ENCODE assay signal across 10 cellular contexts in the genomic region with DNA sequence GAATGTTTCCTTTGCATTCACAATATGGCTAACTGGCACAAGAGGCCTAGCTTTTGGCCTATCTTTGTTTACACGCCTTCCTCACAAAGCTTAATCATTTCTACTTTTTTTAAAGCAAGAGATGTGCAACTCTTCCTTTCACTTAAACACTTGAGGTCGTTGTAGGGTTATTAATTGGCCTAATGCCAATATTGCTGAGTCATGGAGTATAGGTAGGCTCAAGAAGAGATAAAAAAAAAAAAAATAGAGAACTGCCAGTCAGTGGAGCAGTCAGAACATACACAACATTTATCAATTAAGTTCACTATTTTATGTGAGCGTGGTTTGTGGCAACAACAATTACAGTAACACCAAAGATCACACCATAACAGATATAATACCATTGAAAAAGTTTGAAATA. TPM values are rescaled to one million over a fixed set of nuclear protein-coding genes. Genes with fewer than 3 reads are reported as not detected.
DNase-seq lines count a peak whose midpoint lies in the region; ATAC-seq, FAIRE-seq and TF ChIP-seq lines count a peak whose summit lies in the region.
"Had no signal": no experiment of that assay in that cellular context is flagged by ENCODE, and none has a peak within 500 bp of the region (broad histone marks: within the 10 kb centered on the region; RNA-seq: fewer than 3 reads in every experiment).

No MANE protein-coding gene starts in this region.

- H3K79me2 ChIP-seq in GM12878 (ENCODE audit: control insufficient read depth, insufficient read depth, low read length): peaks cover 56% of the 10 kb centered on the region

- peak overlapping the region; percentile 57 to 62 for H3K27ac Mint-ChIP-seq in natural killer cell

- 82% methylated on average over 3 of the region's 3 CpGs for WGBS in GM12878 (ENCODE audit: insufficient coverage, insufficient replicate concordance, low lambda C conversion rate, missing lambda C conversion rate)
- 55 to 60% (median 58%) methylated on average over 3 of the region's 3 CpGs for WGBS in spleen, 5 donors

- POLR2A ChIA-PET in GM12878 (lab: Charles Lee): no interaction called here

- H3K36me3 Mint-ChIP-seq in natural killer cell: no peaks in the 10 kb centered on the region

- TF ChIP-seq RAD21 in GM12878 (IDR thresholded peaks at IDR 0.05; ENCODE audit: insufficient read depth, low read depth, low read length): 0 out of 2 replicates have a peak, but pooled peaks have one; percentile 11

- no peaks in the 10 kb centered on the region for H3K27me3 Mint-ChIP-seq in natural killer cell (ENCODE audit: low read depth in 2 of 2)

- H3K4me1 Mint-ChIP-seq in natural killer cell: peaks cover 38 to 50% of the 10 kb centered on the region in 2 donors

- no peaks in the 10 kb centered on the region for H4K20me1 ChIP-seq in GM12878 (ENCODE audit: control insufficient read depth, insufficient read depth)

- ATAC-seq in GM12878 (peak; percentile 11; the same call in 2 of the 3 replicates), natural killer cell (peak in 2 of 3 donors; percentile 21 to 29), HG02610 (IDR thresholded peaks at IDR 0.05; ENCODE audit: unreplicated experiment) (no peak), GM18498 (IDR thresholded peaks at IDR 0.05; ENCODE audit: unreplicated experiment) (no peak)

- no peak overlapping the region for H3K4me3 Mint-ChIP-seq in natural killer cell

- H3K36me3 ChIP-seq in GM12878 (ENCODE audit: control insufficient read depth in 2 of 2, insufficient read depth in 2 of 2, low read length in 1 of 2): peaks cover 2 to 11% of the 10 kb centered on the region in 2 experiments; a peak in 1 of 4 replicates
- peaks cover 0 to 56% (median 12%) of the 10 kb centered on the region in 6 donors for H3K36me3 ChIP-seq in spleen

- no peak overlapping the region for H3K4me3 ChIP-seq in GM12878
- no peak overlapping the region for H3K4me3 ChIP-seq in spleen
- H3K4me3 ChIP-seq: transverse colon had no signal

- DNase-seq in NCI-H2171 treated with DMSO at 0.1 percent for 48 hours (lab: John Stamatoyannopoulos, UW) (peak; percentile 18), NCI-H2171 (lab: John Stamatoyannopoulos, UW) (no peak), M059J (ENCODE audit: low read depth) (peak; percentile 65), GM12878 (ENCODE audit: low read depth, low spot score) (no peak), natural killer cell (no peak), spleen (no peak)
- DNase-seq: ACHN, transverse colon had no signal

- H3K9ac ChIP-seq in GM12878 (ENCODE audit: control insufficient read depth, insufficient read depth, low read length): no peak overlapping the region

- BruUV-seq in GM12878 (replicated peaks; lab: Mats Ljungman, UMichigan): no TSS peak

- H3K27me3 ChIP-seq in GM12878 (replicated peaks in 1 of 2; ENCODE audit: control insufficient read depth in 2 of 2, insufficient read depth in 2 of 2, low read length in 1 of 2) (no peaks in the 10 kb centered on the region), spleen (replicated peaks in 1 of 7) (no peaks in the 10 kb centered on the region)
- H3K27me3 ChIP-seq: transverse colon had no signal

- TF ChIP-seq EP300 in GM12878 (IDR thresholded peaks at IDR 0.05; ENCODE audit: borderline replicate concordance in 1 of 2, control insufficient read depth in 1 of 2, low read depth in 2 of 2, low read length in 2 of 2): no peak

- CTCF ChIA-PET in GM12878 (lab: Yijun Ruan, JAX): interaction anchor here (0.7 to 1.6 kb wide), 4 partner anchors 25 to 59 kb away, joined by 3 to 9 read pairs (median 4); a partner anchor contains a TSS

- FAIRE-seq in GM12878 (lab: Jason Lieb, UNC): no peak

- no peak overlapping the region for H3K4me2 ChIP-seq in GM12878 (ENCODE audit: control insufficient read depth, insufficient read depth)

- H3K9me3 Mint-ChIP-seq in natural killer cell: no peaks in the 10 kb centered on the region

- no peak overlapping the region for H3K27ac ChIP-seq in GM12878 (ENCODE audit: control insufficient read depth, insufficient read depth)
- H3K27ac ChIP-seq in spleen: peak overlapping the region in 3 of 8 donors; percentile 9 to 45 (median 34)
- H3K27ac ChIP-seq: transverse colon had no signal

- SMC1A ChIA-PET in GM12878 (lab: Charles Lee; ENCODE audit: uncharacterized antibody, unreplicated experiment): interaction anchor here (0.5 to 1.3 kb wide), 3 partner anchors 8 to 1786 kb away, joined by 3 read pairs; no protein-coding TSS in a partner anchor

- RAD21 ChIA-PET in GM12878 (lab: Charles Lee; ENCODE audit: unreplicated experiment): interaction anchor here (0.8 kb wide), 1 partner anchor 59 kb away, joined by 3 read pairs; no protein-coding TSS in a partner anchor

- H2AFZ ChIP-seq in GM12878 (ENCODE audit: control insufficient read depth, low read depth, low read length): no peak overlapping the region

- TF ChIP-seq POLR2A in GM12878 (IDR thresholded peaks at IDR 0.05; ENCODE audit: low read depth, low read length) (no peak), spleen (IDR thresholded peaks at IDR 0.05) (no peak)

- peaks cover 3% of the 10 kb centered on the region; the same call in 2 of the 3 replicates for H3K9me3 ChIP-seq in GM12878 (replicated peaks; ENCODE audit: control insufficient read depth, insufficient read depth, low read length)
- H3K9me3 ChIP-seq in spleen: no peaks in the 10 kb centered on the region
- H3K9me3 ChIP-seq: transverse colon had no signal

- peaks cover 4% of the 10 kb centered on the region for H3K4me1 ChIP-seq in GM12878 (ENCODE audit: control insufficient read depth, insufficient read depth, low read length)
- peaks cover 16 to 66% (median 46%) of the 10 kb centered on the region in 6 donors for H3K4me1 ChIP-seq in spleen

- intact Hi-C loops in GM12878 (cut with micrococcal nuclease; ENCODE audit: unreplicated experiment) (loop anchor here (10.0 kb wide), 1 partner anchor 190 kb away; a partner anchor contains a TSS), natural killer cell (cut with micrococcal nuclease) (no loop called here), spleen (cut with DNase I; ENCODE audit: low total_unique reads) (no loop called here)

- in situ Hi-C loops in GM12878 (cut with MboI): no loop called here

- TF ChIP-seq CTCF in GM12878 (IDR thresholded peaks at IDR 0.05 in 2 of 3, conservative IDR thresholded peaks at IDR 0.05 in 1 of 3; ENCODE audit: control insufficient read depth in 2 of 3, extremely low read depth in 1 of 3, insufficient read depth in 1 of 3, low read depth in 3 of 3, low read length in 3 of 3): no peak; a peak in 1 of 6 replicates
- no peak for TF ChIP-seq CTCF in natural killer cell (IDR thresholded peaks at IDR 0.05)
- TF ChIP-seq CTCF in spleen (IDR thresholded peaks at IDR 0.05 in 8 of 11, conservative IDR thresholded peaks at IDR 0.05 in 3 of 11): no peak

TF ChIP-seq in GM12878, 131 proteins besides CTCF, POLR2A, EP300 and RAD21 (continues in another document):
- TF ChIP-seq MXI1 (IDR thresholded peaks at IDR 0.05; ENCODE audit: low read depth, low read length): no peak

RNA-seq across cellular contexts. Expression of a gene that starts 5.9 kb away (rescaled TPM):
- total RNA-seq in M059J (2014; rRNA removed; shearing (Covaris generic)): 27.2 and 36.8 TPM in 2 replicates
- total RNA-seq in GM12878 (2013; cell fraction: nucleolus; rRNA removed): 161 and 163 TPM in 2 replicates
- total RNA-seq in GM12878 (2014; rRNA removed) (21.7 and 22.8 TPM in 2 replicates), GM12878 (2014; rRNA removed; fragmentation: Illumina TruSeq; extraction: Trizol) (20.1 and 20.4 TPM in 2 replicates), GM12878 (2021) (22.1 and 26.6 TPM in 2 replicates), natural killer cell (10 to 100 TPM; 35.0 to 37.9 (median 35.9) TPM), spleen (10 to 100 TPM; 50.7 to 68.0 (median 60.0) TPM)
- 12.8 TPM for polyA plus RNA-seq in GM12878 (2011; ENCODE audit: low read depth)
- polyA plus RNA-seq in GM12878 (2011; rRNA removed) (43.0 and 53.4 TPM in 2 replicates), GM12878 (2014; fragmentation: Illumina TruSeq; extraction: Trizol) (25.6 and 26.7 TPM in 2 replicates), GM12878 (2014; fragmentation: Nextera tagmentation; extraction: Ambion mirVana) (1 to 10 TPM; 5.0 to 8.2 TPM), GM12878 (2014; rRNA removed) (18.8 and 20.5 TPM in 2 replicates), GM12878 (2016; fragmentation: Nextera tagmentation; extraction: Ambion mirVana) (10 to 100 TPM; 21.1 to 21.3 TPM), spleen (10 to 100 TPM; 11.5 to 18.4 (median 12.4) TPM)
- 35.9 and 58.7 TPM in 2 replicates for polyA plus RNA-seq in GM12878 (2011; cell fraction: cytosol; rRNA removed)
- 91.6 and 119 TPM in 2 replicates for polyA plus RNA-seq in GM12878 (2011; cell fraction: nucleus; rRNA removed)
- 18.6 and 24.1 TPM in 2 replicates for polyA plus RNA-seq in GM12878 (2012)
- polyA minus RNA-seq in GM12878 (2011; rRNA and poly(A)+ RNA removed): 125 and 127 TPM in 2 replicates
- polyA minus RNA-seq in GM12878 (2011; cell fraction: cytosol; rRNA and poly(A)+ RNA removed): 18.7 and 27.8 TPM in 2 replicates
- 80.9 and 100 TPM in 2 replicates for polyA minus RNA-seq in GM12878 (2011; cell fraction: nucleus; rRNA and poly(A)+ RNA removed)

RNA-seq across cellular contexts. Expression of a gene that starts 6.2 kb away (rescaled TPM):
- total RNA-seq in M059J (2014; rRNA removed; shearing (Covaris generic)): 21.4 and 34.0 TPM in 2 replicates
- total RNA-seq in GM12878 (2013; cell fraction: nucleolus; rRNA removed): 17.7 and 23.7 TPM in 2 replicates
- total RNA-seq in GM12878 (2014; rRNA removed): 8.9 and 9.4 TPM in 2 replicates
- total RNA-seq in GM12878 (2014; rRNA removed; fragmentation: Illumina TruSeq; extraction: Trizol): 12.4 and 12.6 TPM in 2 replicates
- 11.5 and 12.0 TPM in 2 replicates for total RNA-seq in GM12878 (2021)
- 18.7 TPM for polyA plus RNA-seq in GM12878 (2011; ENCODE audit: low read depth)
- polyA plus RNA-seq in GM12878 (2011; rRNA removed): 16.2 and 17.6 TPM in 2 replicates
- polyA plus RNA-seq in GM12878 (2011; cell fraction: cytosol; rRNA removed): 12.7 and 16.3 TPM in 2 replicates
- polyA plus RNA-seq in GM12878 (2011; cell fraction: nucleus; rRNA removed): 2.9 and 3.1 TPM in 2 replicates
- polyA plus RNA-seq in GM12878 (2012): 14.4 and 16.1 TPM in 2 replicates
- 16.0 and 18.4 TPM in 2 replicates for polyA plus RNA-seq in GM12878 (2014; fragmentation: Illumina TruSeq; extraction: Trizol)
- 10 to 100 TPM in 1 of 2 experiments, 1 to 10 TPM in 1; 7.3 to 10.0 TPM for polyA plus RNA-seq in GM12878 (2014; fragmentation: Nextera tagmentation; extraction: Ambion mirVana)
- 10.0 and 10.7 TPM in 2 replicates for polyA plus RNA-seq in GM12878 (2014; rRNA removed)
- polyA plus RNA-seq in GM12878 (2016; fragmentation: Nextera tagmentation; extraction: Ambion mirVana): 10 to 100 TPM in 1 of 2 experiments, 1 to 10 TPM in 1; 9.4 to 11.0 TPM
- 14.3 and 17.7 TPM in 2 replicates for polyA minus RNA-seq in GM12878 (2011; rRNA and poly(A)+ RNA removed)
- polyA minus RNA-seq in GM12878 (2011; cell fraction: cytosol; rRNA and poly(A)+ RNA removed): 6.7 and 7.0 TPM in 2 replicates
- polyA minus RNA-seq in GM12878 (2011; cell fraction: nucleus; rRNA and poly(A)+ RNA removed): 6.3 and 9.3 TPM in 2 replicates
- total RNA-seq in natural killer cell: 10 to 100 TPM in 2 of 3 donors, 1 to 10 TPM in 1; 7.9 to 27.8 (median 11.8) TPM
- 10 to 100 TPM; 17.7 to 22.7 (median 19.2) TPM for total RNA-seq in spleen
- 1 to 10 TPM; 3.0 to 5.5 (median 3.3) TPM for polyA plus RNA-seq in spleen

Comparison
In these comparisons a context has a peak if more than half of its experiments do, and no peak if none do; other contexts are left out.
1. DNase-seq: peak in NCI-H2171 treated with DMSO at 0.1 percent for 48 hours (single experiment) and M059J (single experiment); none in NCI-H2171 (single experiment), GM12878 (single experiment), natural killer cell (single experiment) and spleen (single experiment).
2. ATAC-seq: peak in GM12878 (single experiment) and natural killer cell (2 of 3); none in HG02610 (single experiment) and GM18498 (single experiment).